Comparison of ENCODE assay signal across 8 cellular contexts in the genomic region with DNA sequence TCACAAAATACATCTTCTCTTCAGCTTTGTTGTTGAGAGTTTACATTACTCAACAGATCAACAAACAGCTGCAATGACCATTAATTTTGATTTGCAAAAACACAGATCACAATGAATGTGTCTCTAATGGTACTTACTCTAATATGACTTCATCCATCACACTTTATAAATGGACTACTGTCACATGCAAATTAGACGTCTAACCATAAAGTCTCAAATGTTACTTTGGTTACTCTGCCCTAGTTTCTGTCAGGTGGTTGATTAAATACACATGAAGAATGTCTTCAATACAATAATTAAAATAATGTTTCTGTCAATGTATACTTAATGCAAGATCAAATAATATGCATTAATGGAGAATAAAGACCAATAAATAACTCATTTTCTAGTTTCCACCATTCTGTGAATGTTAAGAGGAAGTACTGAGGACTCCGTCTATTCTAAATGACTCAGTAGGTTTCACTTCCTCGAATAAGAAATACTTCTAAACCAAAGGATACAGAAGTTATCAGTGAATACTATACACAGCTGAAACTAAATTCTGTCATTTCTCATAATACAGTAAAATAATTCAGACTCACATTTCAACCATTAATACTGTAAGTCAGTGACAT.
DNase-seq lines count a peak whose midpoint lies in the region; ATAC-seq, FAIRE-seq and TF ChIP-seq lines count a peak whose summit lies in the region.

No MANE protein-coding gene starts in this region.

- H3K4me1 ChIP-seq in endothelial cell of umbilical vein (ENCODE audit: control insufficient read depth, extremely low read depth, insufficient read depth, low read length): no peaks in the 10 kb centered on the region
- no peaks in the 10 kb centered on the region for H3K4me1 ChIP-seq in foreskin keratinocyte
- no peaks in the 10 kb centered on the region for H3K4me1 ChIP-seq in psoas muscle
- H3K4me1 ChIP-seq in BE2C: no peaks in the 10 kb centered on the region

- no peak for TF ChIP-seq POLR2A in endothelial cell of umbilical vein (IDR thresholded peaks at IDR 0.05; ENCODE audit: low read depth, low read length)

- H3K9me3 ChIP-seq in endothelial cell of umbilical vein (replicated peaks; ENCODE audit: control insufficient read depth, insufficient read depth, low read length) (no peaks in the 10 kb centered on the region), psoas muscle (peaks cover 3% of the 10 kb centered on the region), BE2C (no peaks in the 10 kb centered on the region)

- CTCF ChIA-PET in endothelial cell of umbilical vein (lab: Charles Lee): no interaction called here

- H3K79me2 ChIP-seq in endothelial cell of umbilical vein (ENCODE audit: control insufficient read depth, insufficient read depth, low read length): no peaks in the 10 kb centered on the region

- no peak overlapping the region for H3K9ac ChIP-seq in endothelial cell of umbilical vein (replicated peaks; ENCODE audit: extremely low read depth, insufficient read depth, low read length)

- no TSS peak for BruUV-seq in endothelial cell of umbilical vein (replicated peaks; lab: Mats Ljungman, UMichigan)

- no peak for FAIRE-seq in endothelial cell of umbilical vein (lab: Jason Lieb, UNC)

- no peak overlapping the region for H3K27ac ChIP-seq in endothelial cell of umbilical vein (ENCODE audit: insufficient read depth, low read depth, low read length)
- H3K27ac ChIP-seq in foreskin keratinocyte: no peak overlapping the region
- H3K27ac ChIP-seq in psoas muscle: no peak overlapping the region

- POLR2A ChIA-PET in endothelial cell of umbilical vein (lab: Charles Lee): no interaction called here

- TF ChIP-seq CTCF in endothelial cell of umbilical vein (IDR thresholded peaks at IDR 0.05; ENCODE audit: extremely low read depth in 1 of 2, insufficient read depth in 1 of 2, low read depth in 1 of 2, low read length in 2 of 2) (no peak), foreskin keratinocyte (conservative IDR thresholded peaks at IDR 0.05) (no peak), psoas muscle (IDR thresholded peaks at IDR 0.05) (no peak), BE2C (IDR thresholded peaks at IDR 0.05; ENCODE audit: low read depth, low read length) (no peak)

- 71 to 82% (median 78%) methylated on average over 3 of the region's 3 CpGs for WGBS in psoas muscle, 3 donors

- H3K4me2 ChIP-seq in endothelial cell of umbilical vein (ENCODE audit: insufficient read depth, low read length): no peak overlapping the region

- H4K20me1 ChIP-seq in endothelial cell of umbilical vein (replicated peaks; ENCODE audit: control insufficient read depth, extremely low read depth, insufficient read depth, low read length): no peaks in the 10 kb centered on the region

- no peak overlapping the region for H2AFZ ChIP-seq in endothelial cell of umbilical vein (ENCODE audit: low read depth, low read length)

- H3K36me3 ChIP-seq in endothelial cell of umbilical vein (ENCODE audit: control insufficient read depth in 2 of 2, extremely low read depth in 1 of 2, insufficient read depth in 2 of 2, low read length in 2 of 2) (peaks cover 4 to 11% of the 10 kb centered on the region in 2 experiments), psoas muscle (ENCODE audit: insufficient read depth in 1 of 2, low read depth in 1 of 2) (peaks cover 7 to 35% of the 10 kb centered on the region in 2 donors), BE2C (peaks cover 36% of the 10 kb centered on the region)

- H3K27me3 ChIP-seq in endothelial cell of umbilical vein (ENCODE audit: control insufficient read depth in 2 of 2, insufficient read depth in 2 of 2, low read length in 2 of 2): no peaks in the 10 kb centered on the region
- H3K27me3 ChIP-seq in foreskin keratinocyte: no peaks in the 10 kb centered on the region
- H3K27me3 ChIP-seq in psoas muscle (ENCODE audit: insufficient read depth in 3 of 3, low read length in 2 of 3): no peaks in the 10 kb centered on the region
- H3K27me3 ChIP-seq in BE2C: no peaks in the 10 kb centered on the region

- DNase-seq in endothelial cell of umbilical vein (ENCODE audit: low read depth, low spot score) (no peak), foreskin keratinocyte (no peak), psoas muscle (no peak), BE2C (no peak), hepatic stellate cell (ENCODE audit: low spot score) (no peak)

- peak; percentile 100 for ATAC-seq in GM18499 (IDR thresholded peaks at IDR 0.05; ENCODE audit: insufficient read depth, unreplicated experiment)
- ATAC-seq in GM21526 (IDR thresholded peaks at IDR 0.05; ENCODE audit: low FRiP score, unreplicated experiment): peak; percentile 99
- peak; percentile 100 for ATAC-seq in HG03565 (IDR thresholded peaks at IDR 0.05; ENCODE audit: unreplicated experiment)
- no peak for ATAC-seq in foreskin keratinocyte
- ATAC-seq in psoas muscle: no peak

- no peak overlapping the region for H3K4me3 ChIP-seq in endothelial cell of umbilical vein (replicated peaks in 1 of 3; ENCODE audit: insufficient read depth in 1 of 3, low read depth in 1 of 3, low read length in 3 of 3)
- H3K4me3 ChIP-seq in psoas muscle: no peak overlapping the region
- no peak overlapping the region for H3K4me3 ChIP-seq in BE2C (ENCODE audit: low read depth, low read length)

- intact Hi-C loops in endothelial cell of umbilical vein (cut with micrococcal nuclease): no loop called here
- intact Hi-C loops in psoas muscle (cut with DNase I): no loop called here

- no peaks in the 10 kb centered on the region for H3K9me1 ChIP-seq in endothelial cell of umbilical vein (replicated peaks; ENCODE audit: control insufficient read depth, extremely low read depth, insufficient read depth, low read length)

- dilution Hi-C loops in endothelial cell of umbilical vein (cut with MboI; ENCODE audit: extremely low pct_ligation_motif_present, low sequenced_read_pairs): no loop called here

TF ChIP-seq in endothelial cell of umbilical vein, 7 proteins besides CTCF, POLR2A, EP300 and RAD21:
- no peak for TF ChIP-seq EZH2 (IDR thresholded peaks at IDR 0.05; ENCODE audit: borderline replicate concordance, low read depth, low read length, severe bottlenecking)
- TF ChIP-seq FOS (IDR thresholded peaks at IDR 0.05; ENCODE audit: borderline replicate concordance, insufficient read depth, low read length): peak; percentile 9
- TF ChIP-seq POLR2AphosphoS5 (IDR thresholded peaks at IDR 0.05; ENCODE audit: insufficient read depth, low read depth, low read length): no peak
- no peak for TF ChIP-seq GATA2 (IDR thresholded peaks at IDR 0.05; ENCODE audit: insufficient read depth, insufficient read length, low read depth, low read length)
- no peak for TF ChIP-seq JUN (IDR thresholded peaks at IDR 0.05; ENCODE audit: borderline replicate concordance, insufficient read depth, insufficient read length, low read depth)
TF ChIP-seq in endothelial cell of umbilical vein: peak in this region for 1.

Comparison
In these comparisons a context has a peak if more than half of its experiments do, and no peak if none do; other contexts are left out.
1. ATAC-seq: peak in GM18499 (single experiment), GM21526 (single experiment) and HG03565 (single experiment); none in foreskin keratinocyte (single experiment) and psoas muscle (0 of 4).